15 cellular contexts compared by ENCODE assay signal in genomic region chr6:154754152-154754551, GRCh38. TPM values are rescaled to one million over a fixed set of nuclear protein-coding genes. Genes with fewer than 3 reads are reported as not detected.
DNase-seq lines count a peak whose midpoint lies in the region; ATAC-seq and TF ChIP-seq lines count a peak whose summit lies in the region.
"Had no signal": no experiment of that assay in that cellular context is flagged by ENCODE, and none has a peak within 500 bp of the region (broad histone marks: within the 10 kb centered on the region; RNA-seq: fewer than 3 reads in every experiment).

No MANE protein-coding gene starts in this region.

- no peak overlapping the region for H3K23ac ChIP-seq in trophoblast cell (ENCODE audit: low read length)

- H3K79me1 ChIP-seq in trophoblast cell (ENCODE audit: low read length) = no peaks in the 10 kb centered on the region

- H3K27ac Mint-ChIP-seq in T-helper 17 cell = peak overlapping the region; percentile 83

- H2BK5ac ChIP-seq in trophoblast cell (ENCODE audit: low read depth, low read length, poor library complexity) = no peak overlapping the region

- peaks cover 0 to 2% of the 10 kb centered on the region in 2 experiments for H3K36me3 ChIP-seq in trophoblast cell (ENCODE audit: control insufficient read depth in 1 of 2, insufficient read depth in 2 of 2, low read length in 2 of 2)
- H3K36me3 ChIP-seq: upper lobe of right lung had no signal

- no peak overlapping the region for H2BK12ac ChIP-seq in trophoblast cell (ENCODE audit: low read length)

- H3K4ac ChIP-seq in trophoblast cell (ENCODE audit: low read depth, low read length) = peak overlapping the region; percentile 89

- H2BK120ac ChIP-seq in trophoblast cell (ENCODE audit: insufficient read depth, low read length, poor library complexity) = no peak overlapping the region

- H3K4me3 Mint-ChIP-seq in T-helper 17 cell = no peak overlapping the region
- H3K4me3 Mint-ChIP-seq: brain, T-cell had no signal

- WGBS in trophoblast cell (ENCODE audit: extremely low coverage, insufficient coverage, insufficient read length) = no CpG with 5 or more reads among the region's 4 CpGs

- ATAC-seq in T-helper 17 cell = peak; percentile 42
- ATAC-seq: left ventricle myocardium superior, upper lobe of right lung had no signal

- TF ChIP-seq CTCF in fibroblast of mammary gland (conservative IDR thresholded peaks at IDR 0.05; ENCODE audit: control insufficient read depth, insufficient read depth, low read depth, low read length) = no peak

- no peak overlapping the region for H4K91ac ChIP-seq in trophoblast cell (ENCODE audit: low read depth, low read length)

- peaks cover 3% of the 10 kb centered on the region for H3K36me3 Mint-ChIP-seq in T-helper 17 cell (ENCODE audit: low read depth)

- peaks cover 43% of the 10 kb centered on the region for H3K4me1 Mint-ChIP-seq in T-helper 17 cell

- no peak overlapping the region for H4K12ac ChIP-seq in trophoblast cell (ENCODE audit: low read depth, low read length)

- H3K4me1 ChIP-seq in trophoblast cell (ENCODE audit: control insufficient read depth in 1 of 2, insufficient read depth in 2 of 2, low read length in 2 of 2) = peaks cover 2 to 4% of the 10 kb centered on the region in 2 experiments

- H3K27me3 Mint-ChIP-seq in T-helper 17 cell = no peaks in the 10 kb centered on the region
- H3K27me3 Mint-ChIP-seq: brain, T-cell had no signal

- H3K27me3 ChIP-seq in trophoblast cell (ENCODE audit: insufficient read depth, low read length) = no peaks in the 10 kb centered on the region
- H3K27me3 ChIP-seq: upper lobe of right lung had no signal

- no peak overlapping the region for H3K4me2 ChIP-seq in trophoblast cell (ENCODE audit: low read length)

- H2AK5ac ChIP-seq in trophoblast cell (ENCODE audit: low read length) = no peak overlapping the region

- no peak overlapping the region for H3K14ac ChIP-seq in trophoblast cell (ENCODE audit: low read length)

- DNase-seq in GM04503 (ENCODE audit: low read depth) (peak; percentile 25), T-helper 17 cell (no peak), fibroblast of mammary gland (ENCODE audit: low read depth) (peak; percentile 87), trophoblast cell (no peak), T-helper 1 cell (no peak), NCI-H2196 (lab: John Stamatoyannopoulos, UW; ENCODE audit: unreplicated experiment) (no peak), DMS79 treated with DMSO at 0.1 percent for 48 hours (lab: John Stamatoyannopoulos, UW) (no peak)
- DNase-seq in stimulated activated CD4-positive, alpha-beta T cell treated with anti-CD3 and anti-CD28 coated beads, Interleukin-4, amount 100 ng/mL, for 4 hours = no peak
- DNase-seq: foreskin fibroblast, left ventricle myocardium superior, NCI-H1092, NCI-H774, T-cell, upper lobe of right lung had no signal

- H3K4me3 ChIP-seq in fibroblast of mammary gland (ENCODE audit: control insufficient read depth, low read depth, low read length) (no peak overlapping the region), trophoblast cell (ENCODE audit: low read depth, low read length) (no peak overlapping the region)
- H3K4me3 ChIP-seq: upper lobe of right lung had no signal

- H2AFZ ChIP-seq in trophoblast cell (ENCODE audit: insufficient read depth, low read length, poor library complexity) = no peak overlapping the region

- no peak overlapping the region for H3K9ac ChIP-seq in trophoblast cell (ENCODE audit: low read length)

- H3K9me3 ChIP-seq in T-helper 17 cell (ENCODE audit: control insufficient read depth, low read length, poor library complexity, severe bottlenecking) (no peaks in the 10 kb centered on the region), trophoblast cell (ENCODE audit: insufficient read depth, low read depth, low read length) (no peaks in the 10 kb centered on the region)
- H3K9me3 ChIP-seq: upper lobe of right lung had no signal

- H3K18ac ChIP-seq in trophoblast cell (ENCODE audit: low read length) = no peak overlapping the region

- peaks cover 21% of the 10 kb centered on the region for H3K79me2 ChIP-seq in trophoblast cell (ENCODE audit: control insufficient read depth, insufficient read depth, low read length, poor library complexity)

- no peak overlapping the region for H3K27ac ChIP-seq in trophoblast cell (ENCODE audit: low read depth, low read length)
- H3K27ac ChIP-seq: upper lobe of right lung had no signal

- no peak overlapping the region for H4K8ac ChIP-seq in trophoblast cell (ENCODE audit: low read depth, low read length)

RNA-seq across cellular contexts. Expression of gene SCAF8, which starts 20.9 kb away (rescaled TPM):
- total RNA-seq in T-helper 17 cell = 10 to 100 TPM; 55.0 to 62.1 TPM
- polyA plus RNA-seq in trophoblast cell (2013) = 24.2 and 25.5 TPM in 2 replicates

Comparison
In these comparisons a context has a peak if more than half of its experiments do, and no peak if none do; other contexts are left out.
1. DNase-seq: peak in GM04503 (single experiment) and fibroblast of mammary gland (single experiment); none in T-helper 17 cell (0 of 3), trophoblast cell (0 of 2), T-helper 1 cell (0 of 5), NCI-H2196 (single experiment), stimulated activated CD4-positive, alpha-beta T cell treated with anti-CD3 and anti-CD28 coated beads, Interleukin-4, amount 100 ng/mL, for 4 hours (0 of 2) and DMS79 treated with DMSO at 0.1 percent for 48 hours (single experiment).